Comparison of ENCODE assay signal across 14 cellular contexts in the genomic region with DNA sequence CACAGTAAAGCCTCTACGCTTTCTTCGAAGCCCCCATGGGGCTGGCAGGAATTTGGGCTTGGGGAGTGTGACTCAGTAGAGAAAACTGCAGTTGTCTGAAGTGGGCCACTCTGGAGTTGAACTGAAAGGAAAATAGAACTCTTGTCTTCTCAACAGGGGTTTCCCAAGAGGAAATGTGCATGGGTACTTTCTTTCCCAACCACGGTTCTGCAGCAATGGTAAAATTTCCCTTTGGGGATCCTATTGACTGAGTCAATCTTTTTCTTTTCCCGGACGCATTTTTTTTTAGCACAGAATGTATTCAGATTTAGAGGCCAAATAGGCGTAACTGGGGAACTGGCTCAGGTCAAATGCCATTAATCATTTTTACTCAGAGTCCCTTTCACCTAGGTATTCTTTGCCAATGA.
"Had no signal": no experiment of that assay in that cellular context is flagged by ENCODE, and none has a peak within 500 bp of the region (broad histone marks: within the 10 kb centered on the region; RNA-seq: fewer than 3 reads in every experiment).

No MANE protein-coding gene starts in this region.

- H3K4me1 ChIP-seq: heart right ventricle, stomach had no signal

- H3K27ac ChIP-seq: heart right ventricle, neural progenitor cell, pancreas, skin epidermis, stomach, thoracic aorta had no signal

- H3K27me3 ChIP-seq: heart right ventricle, neural progenitor cell, pancreas, stomach had no signal

- FAIRE-seq: colon, frontal cortex, kidney, pancreas had no signal

- DNase-seq: activated effector memory CD4-positive, alpha-beta T cell treated with Interleukin-2 at 50 U/mL for 16 hours; activated T-cell treated with anti-CD3 and anti-CD28 coated beads, Interleukin-2, amount 50 U/mL, for 1 hour; amniotic stem cell; heart right ventricle; kidney; pancreas; retina; stomach; T-helper 17 cell had no signal

- H3K9me3 ChIP-seq: pancreas, thoracic aorta had no signal

- H3K9ac ChIP-seq: neural progenitor cell had no signal

- H3K36me3 ChIP-seq: heart right ventricle, neural progenitor cell, pancreas, stomach, thoracic aorta had no signal

- H3K4me3 ChIP-seq: heart right ventricle, neural progenitor cell, pancreas, skin epidermis, stomach, thoracic aorta had no signal

- ATAC-seq: heart right ventricle, T-helper 17 cell had no signal
